In the genomic region with DNA sequence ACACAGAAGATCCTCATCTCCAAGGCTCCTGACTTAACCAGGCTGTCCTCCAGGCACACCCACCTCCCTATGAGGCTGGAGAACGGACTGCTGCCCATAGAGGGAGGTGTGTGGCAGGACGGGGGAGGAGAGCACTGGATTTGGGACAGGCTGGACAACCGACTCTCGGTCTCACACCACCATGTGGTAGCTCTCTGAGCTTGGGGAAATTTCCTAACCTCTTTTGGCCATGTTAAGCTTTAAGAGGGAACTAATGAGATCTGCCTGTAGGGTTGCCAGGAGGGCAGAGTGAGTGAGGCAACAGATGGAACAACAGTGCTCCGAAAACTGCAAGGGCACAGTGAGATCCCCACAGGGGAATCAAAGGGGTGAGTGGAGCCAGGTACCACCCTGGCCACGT, we compare ENCODE assay signal across 1 cellular context.
TF ChIP-seq lines count a peak whose summit lies in the region.

No MANE protein-coding gene starts in this region.

TF ChIP-seq in H1, 55 proteins besides CTCF, POLR2A, EP300 and RAD21:
- TF ChIP-seq YY1 (IDR thresholded peaks at IDR 0.05; ENCODE audit: low read depth, low read length) (no peak), POU5F1 (IDR thresholded peaks at IDR 0.05; ENCODE audit: low read depth, low read length) (no peak), SIN3A (conservative IDR thresholded peaks at IDR 0.05 in 1 of 2, IDR thresholded peaks at IDR 0.05 in 1 of 2; ENCODE audit: low read depth in 1 of 2, low read length in 2 of 2) (no peak), NRF1 (IDR thresholded peaks at IDR 0.05; ENCODE audit: low read depth, low read length) (no peak), SP1 (IDR thresholded peaks at IDR 0.05; ENCODE audit: low read depth, low read length) (no peak), NANOG (IDR thresholded peaks at IDR 0.05; ENCODE audit: insufficient read depth, low read depth, low read length, poor library complexity, severe bottlenecking) (no peak), EZH2 (IDR thresholded peaks at IDR 0.05; ENCODE audit: low read depth, low read length, severe bottlenecking) (no peak), RNF2 (IDR thresholded peaks at IDR 0.05; ENCODE audit: borderline replicate concordance, low read depth, low read length, missing control alignments, poor library complexity, severe bottlenecking) (no peak), GABPA (IDR thresholded peaks at IDR 0.05; ENCODE audit: borderline replicate concordance, insufficient read depth, low read length) (no peak), CEBPB (IDR thresholded peaks at IDR 0.05; ENCODE audit: low read depth, low read length) (no peak), KDM5A (IDR thresholded peaks at IDR 0.05; ENCODE audit: low read length) (no peak), CREB1 (IDR thresholded peaks at IDR 0.05) (no peak), BCL11A (IDR thresholded peaks at IDR 0.05; ENCODE audit: low read depth in 2 of 2, low read length in 2 of 2) (no peak), SAP30 (IDR thresholded peaks at IDR 0.05; ENCODE audit: insufficient read depth, insufficient replicate concordance, low read length) (no peak)
- TF ChIP-seq, protein P1, sequence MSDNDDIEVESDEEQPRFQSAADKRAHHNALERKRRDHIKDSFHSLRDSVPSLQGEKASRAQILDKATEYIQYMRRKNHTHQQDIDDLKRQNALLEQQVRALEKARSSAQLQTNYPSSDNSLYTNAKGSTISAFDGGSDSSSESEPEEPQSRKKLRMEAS (IDR thresholded peaks at IDR 0.05): no peak
- TF ChIP-seq, protein P2, sequence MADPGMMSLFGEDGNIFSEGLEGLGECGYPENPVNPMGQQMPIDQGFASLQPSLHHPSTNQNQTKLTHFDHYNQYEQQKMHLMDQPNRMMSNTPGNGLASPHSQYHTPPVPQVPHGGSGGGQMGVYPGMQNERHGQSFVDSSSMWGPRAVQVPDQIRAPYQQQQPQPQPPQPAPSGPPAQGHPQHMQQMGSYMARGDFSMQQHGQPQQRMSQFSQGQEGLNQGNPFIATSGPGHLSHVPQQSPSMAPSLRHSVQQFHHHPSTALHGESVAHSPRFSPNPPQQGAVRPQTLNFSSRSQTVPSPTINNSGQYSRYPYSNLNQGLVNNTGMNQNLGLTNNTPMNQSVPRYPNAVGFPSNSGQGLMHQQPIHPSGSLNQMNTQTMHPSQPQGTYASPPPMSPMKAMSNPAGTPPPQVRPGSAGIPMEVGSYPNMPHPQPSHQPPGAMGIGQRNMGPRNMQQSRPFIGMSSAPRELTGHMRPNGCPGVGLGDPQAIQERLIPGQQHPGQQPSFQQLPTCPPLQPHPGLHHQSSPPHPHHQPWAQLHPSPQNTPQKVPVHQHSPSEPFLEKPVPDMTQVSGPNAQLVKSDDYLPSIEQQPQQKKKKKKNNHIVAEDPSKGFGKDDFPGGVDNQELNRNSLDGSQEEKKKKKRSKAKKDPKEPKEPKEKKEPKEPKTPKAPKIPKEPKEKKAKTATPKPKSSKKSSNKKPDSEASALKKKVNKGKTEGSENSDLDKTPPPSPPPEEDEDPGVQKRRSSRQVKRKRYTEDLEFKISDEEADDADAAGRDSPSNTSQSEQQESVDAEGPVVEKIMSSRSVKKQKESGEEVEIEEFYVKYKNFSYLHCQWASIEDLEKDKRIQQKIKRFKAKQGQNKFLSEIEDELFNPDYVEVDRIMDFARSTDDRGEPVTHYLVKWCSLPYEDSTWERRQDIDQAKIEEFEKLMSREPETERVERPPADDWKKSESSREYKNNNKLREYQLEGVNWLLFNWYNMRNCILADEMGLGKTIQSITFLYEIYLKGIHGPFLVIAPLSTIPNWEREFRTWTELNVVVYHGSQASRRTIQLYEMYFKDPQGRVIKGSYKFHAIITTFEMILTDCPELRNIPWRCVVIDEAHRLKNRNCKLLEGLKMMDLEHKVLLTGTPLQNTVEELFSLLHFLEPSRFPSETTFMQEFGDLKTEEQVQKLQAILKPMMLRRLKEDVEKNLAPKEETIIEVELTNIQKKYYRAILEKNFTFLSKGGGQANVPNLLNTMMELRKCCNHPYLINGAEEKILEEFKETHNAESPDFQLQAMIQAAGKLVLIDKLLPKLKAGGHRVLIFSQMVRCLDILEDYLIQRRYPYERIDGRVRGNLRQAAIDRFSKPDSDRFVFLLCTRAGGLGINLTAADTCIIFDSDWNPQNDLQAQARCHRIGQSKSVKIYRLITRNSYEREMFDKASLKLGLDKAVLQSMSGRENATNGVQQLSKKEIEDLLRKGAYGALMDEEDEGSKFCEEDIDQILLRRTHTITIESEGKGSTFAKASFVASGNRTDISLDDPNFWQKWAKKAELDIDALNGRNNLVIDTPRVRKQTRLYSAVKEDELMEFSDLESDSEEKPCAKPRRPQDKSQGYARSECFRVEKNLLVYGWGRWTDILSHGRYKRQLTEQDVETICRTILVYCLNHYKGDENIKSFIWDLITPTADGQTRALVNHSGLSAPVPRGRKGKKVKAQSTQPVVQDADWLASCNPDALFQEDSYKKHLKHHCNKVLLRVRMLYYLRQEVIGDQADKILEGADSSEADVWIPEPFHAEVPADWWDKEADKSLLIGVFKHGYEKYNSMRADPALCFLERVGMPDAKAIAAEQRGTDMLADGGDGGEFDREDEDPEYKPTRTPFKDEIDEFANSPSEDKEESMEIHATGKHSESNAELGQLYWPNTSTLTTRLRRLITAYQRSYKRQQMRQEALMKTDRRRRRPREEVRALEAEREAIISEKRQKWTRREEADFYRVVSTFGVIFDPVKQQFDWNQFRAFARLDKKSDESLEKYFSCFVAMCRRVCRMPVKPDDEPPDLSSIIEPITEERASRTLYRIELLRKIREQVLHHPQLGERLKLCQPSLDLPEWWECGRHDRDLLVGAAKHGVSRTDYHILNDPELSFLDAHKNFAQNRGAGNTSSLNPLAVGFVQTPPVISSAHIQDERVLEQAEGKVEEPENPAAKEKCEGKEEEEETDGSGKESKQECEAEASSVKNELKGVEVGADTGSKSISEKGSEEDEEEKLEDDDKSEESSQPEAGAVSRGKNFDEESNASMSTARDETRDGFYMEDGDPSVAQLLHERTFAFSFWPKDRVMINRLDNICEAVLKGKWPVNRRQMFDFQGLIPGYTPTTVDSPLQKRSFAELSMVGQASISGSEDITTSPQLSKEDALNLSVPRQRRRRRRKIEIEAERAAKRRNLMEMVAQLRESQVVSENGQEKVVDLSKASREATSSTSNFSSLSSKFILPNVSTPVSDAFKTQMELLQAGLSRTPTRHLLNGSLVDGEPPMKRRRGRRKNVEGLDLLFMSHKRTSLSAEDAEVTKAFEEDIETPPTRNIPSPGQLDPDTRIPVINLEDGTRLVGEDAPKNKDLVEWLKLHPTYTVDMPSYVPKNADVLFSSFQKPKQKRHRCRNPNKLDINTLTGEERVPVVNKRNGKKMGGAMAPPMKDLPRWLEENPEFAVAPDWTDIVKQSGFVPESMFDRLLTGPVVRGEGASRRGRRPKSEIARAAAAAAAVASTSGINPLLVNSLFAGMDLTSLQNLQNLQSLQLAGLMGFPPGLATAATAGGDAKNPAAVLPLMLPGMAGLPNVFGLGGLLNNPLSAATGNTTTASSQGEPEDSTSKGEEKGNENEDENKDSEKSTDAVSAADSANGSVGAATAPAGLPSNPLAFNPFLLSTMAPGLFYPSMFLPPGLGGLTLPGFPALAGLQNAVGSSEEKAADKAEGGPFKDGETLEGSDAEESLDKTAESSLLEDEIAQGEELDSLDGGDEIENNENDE (IDR thresholded peaks at IDR 0.05; ENCODE audit: insufficient replicate concordance, low read length): no peak
